17 cellular contexts compared by ENCODE assay signal in genomic region chr9:99954108-99954507, GRCh38. TPM values are rescaled to one million over a fixed set of nuclear protein-coding genes. Genes with fewer than 3 reads are reported as not detected.
DNase-seq lines count a peak whose midpoint lies in the region; ATAC-seq lines count a peak whose summit lies in the region.
"Had no signal": no experiment of that assay in that cellular context is flagged by ENCODE, and none has a peak within 500 bp of the region (broad histone marks: within the 10 kb centered on the region; RNA-seq: fewer than 3 reads in every experiment).

No MANE protein-coding gene starts in this region.

- ATAC-seq in activated naive CD4-positive, alpha-beta T cell treated with anti-CD3 and anti-CD28 coated beads, Interleukin-2, amount 50 U/mL, for 72 hours, result peak; percentile 28 to 68
- ATAC-seq in HG02759 (IDR thresholded peaks at IDR 0.05; ENCODE audit: unreplicated experiment), result peak; percentile 42
- peak; percentile 37 for ATAC-seq in activated T-helper 17 cell treated with anti-CD3 and anti-CD28 coated beads, Interleukin-2, amount 50 U/mL, for 72 hours (replicated peaks)
- no peak for ATAC-seq in GM19397 (IDR thresholded peaks at IDR 0.05; ENCODE audit: unreplicated experiment)
- no peak for ATAC-seq in GM19455 (IDR thresholded peaks at IDR 0.05; ENCODE audit: unreplicated experiment)
- ATAC-seq: PC-3 had no signal

- peak overlapping the region in 1 of 2 donors; percentile 36 for H3K27ac Mint-ChIP-seq in activated naive CD4-positive, alpha-beta T cell treated with anti-CD3 and anti-CD28 coated beads, Interleukin-2, amount 50 U/mL, for 72 hours
- H3K27ac Mint-ChIP-seq in activated naive CD4-positive, alpha-beta T cell treated with anti-CD3 and anti-CD28 coated beads, Interleukin-2, amount 10 ng/mL, durations not matched to agents 7 days and 5 days, result no peak overlapping the region
- peak overlapping the region; percentile 69 for H3K27ac Mint-ChIP-seq in activated T-helper 17 cell treated with anti-CD3 and anti-CD28 coated beads, Interleukin-2, amount 50 U/mL, for 72 hours

- peaks cover 0 to 5% of the 10 kb centered on the region in 2 donors for H3K36me3 Mint-ChIP-seq in activated naive CD4-positive, alpha-beta T cell treated with anti-CD3 and anti-CD28 coated beads, Interleukin-2, amount 50 U/mL, for 72 hours
- H3K36me3 Mint-ChIP-seq in activated naive CD4-positive, alpha-beta T cell treated with anti-CD3 and anti-CD28 coated beads, Interleukin-2, amount 10 ng/mL, durations not matched to agents 7 days and 5 days, result peaks cover 11% of the 10 kb centered on the region
- peaks cover 48% of the 10 kb centered on the region for H3K36me3 Mint-ChIP-seq in activated T-helper 17 cell treated with anti-CD3 and anti-CD28 coated beads, Interleukin-2, amount 50 U/mL, for 72 hours (ENCODE audit: low read depth)

- H3K4me3 Mint-ChIP-seq in activated naive CD4-positive, alpha-beta T cell treated with anti-CD3 and anti-CD28 coated beads, Interleukin-2, amount 10 ng/mL, durations not matched to agents 7 days and 5 days, result no peak overlapping the region
- H3K4me3 Mint-ChIP-seq in activated T-helper 17 cell treated with anti-CD3 and anti-CD28 coated beads, Interleukin-2, amount 50 U/mL, for 72 hours, result peak overlapping the region; percentile 34
- H3K4me3 Mint-ChIP-seq: CD8-positive, alpha-beta memory T cell had no signal

- H3K9me3 Mint-ChIP-seq in activated naive CD4-positive, alpha-beta T cell treated with anti-CD3 and anti-CD28 coated beads, Interleukin-2, amount 50 U/mL, for 72 hours, result no peaks in the 10 kb centered on the region
- H3K9me3 Mint-ChIP-seq in activated naive CD4-positive, alpha-beta T cell treated with anti-CD3 and anti-CD28 coated beads, Interleukin-2, amount 10 ng/mL, durations not matched to agents 7 days and 5 days, result no peaks in the 10 kb centered on the region
- H3K9me3 Mint-ChIP-seq in activated T-helper 17 cell treated with anti-CD3 and anti-CD28 coated beads, Interleukin-2, amount 50 U/mL, for 72 hours, result no peaks in the 10 kb centered on the region

- H3K4me1 Mint-ChIP-seq in activated naive CD4-positive, alpha-beta T cell treated with anti-CD3 and anti-CD28 coated beads, Interleukin-2, amount 10 ng/mL, durations not matched to agents 7 days and 5 days, result peaks cover 2% of the 10 kb centered on the region
- H3K4me1 Mint-ChIP-seq in activated T-helper 17 cell treated with anti-CD3 and anti-CD28 coated beads, Interleukin-2, amount 50 U/mL, for 72 hours, result peaks cover 11% of the 10 kb centered on the region

- no peak for DNase-seq in activated naive CD4-positive, alpha-beta T cell treated with anti-CD3 and anti-CD28 coated beads, Interleukin-2, amount 50 U/mL, for 72 hours (ENCODE audit: low spot score in 2 of 2)
- DNase-seq in activated naive CD4-positive, alpha-beta T cell treated with anti-CD3 and anti-CD28 coated beads, Interleukin-2, amount 10 ng/mL, durations not matched to agents 7 days and 5 days, result no peak
- DNase-seq in NCI-H446 (lab: John Stamatoyannopoulos, UW), result no peak
- no peak for DNase-seq in medulla oblongata (ENCODE audit: extremely low spot score)
- DNase-seq: CD8-positive, alpha-beta memory T cell; DMS79; MV-4-11; NCI-H1417; NCI-H187 treated with DMSO at 0.1 percent for 48 hours; NCI-H510A; NCI-H774; PC-3; SW 1271 had no signal

- H3K27me3 Mint-ChIP-seq in activated naive CD4-positive, alpha-beta T cell treated with anti-CD3 and anti-CD28 coated beads, Interleukin-2, amount 10 ng/mL, durations not matched to agents 7 days and 5 days, result no peaks in the 10 kb centered on the region
- no peaks in the 10 kb centered on the region for H3K27me3 Mint-ChIP-seq in activated T-helper 17 cell treated with anti-CD3 and anti-CD28 coated beads, Interleukin-2, amount 50 U/mL, for 72 hours
- H3K27me3 Mint-ChIP-seq: CD8-positive, alpha-beta memory T cell had no signal

- CTCF ChIA-PET in activated naive CD4-positive, alpha-beta T cell treated with anti-CD3 and anti-CD28 coated beads, Interleukin-2, amount 10 ng/mL, durations not matched to agents 7 days and 5 days (lab: Charles Lee), result no interaction called here

RNA-seq across cellular contexts. Expression of gene STX17, which starts 47.7 kb away (rescaled TPM):
- total RNA-seq in activated naive CD4-positive, alpha-beta T cell treated with anti-CD3 and anti-CD28 coated beads, Interleukin-2, amount 50 U/mL, for 72 hours, result 10 to 100 TPM; 27.9 to 31.4 TPM
- total RNA-seq in activated T-helper 17 cell treated with anti-CD3 and anti-CD28 coated beads, Interleukin-2, amount 50 U/mL, for 72 hours, result 10 to 100 TPM; 20.1 to 26.4 TPM

Comparison
In these comparisons a context has a peak if more than half of its experiments do, and no peak if none do; other contexts are left out.
1. ATAC-seq: peak in activated naive CD4-positive, alpha-beta T cell treated with anti-CD3 and anti-CD28 coated beads, Interleukin-2, amount 50 U/mL, for 72 hours (2 of 2), HG02759 (single experiment) and activated T-helper 17 cell treated with anti-CD3 and anti-CD28 coated beads, Interleukin-2, amount 50 U/mL, for 72 hours (single experiment); none in GM19397 (single experiment) and GM19455 (single experiment).